Comparison of ENCODE assay signal across 14 cellular contexts in the genomic region with DNA sequence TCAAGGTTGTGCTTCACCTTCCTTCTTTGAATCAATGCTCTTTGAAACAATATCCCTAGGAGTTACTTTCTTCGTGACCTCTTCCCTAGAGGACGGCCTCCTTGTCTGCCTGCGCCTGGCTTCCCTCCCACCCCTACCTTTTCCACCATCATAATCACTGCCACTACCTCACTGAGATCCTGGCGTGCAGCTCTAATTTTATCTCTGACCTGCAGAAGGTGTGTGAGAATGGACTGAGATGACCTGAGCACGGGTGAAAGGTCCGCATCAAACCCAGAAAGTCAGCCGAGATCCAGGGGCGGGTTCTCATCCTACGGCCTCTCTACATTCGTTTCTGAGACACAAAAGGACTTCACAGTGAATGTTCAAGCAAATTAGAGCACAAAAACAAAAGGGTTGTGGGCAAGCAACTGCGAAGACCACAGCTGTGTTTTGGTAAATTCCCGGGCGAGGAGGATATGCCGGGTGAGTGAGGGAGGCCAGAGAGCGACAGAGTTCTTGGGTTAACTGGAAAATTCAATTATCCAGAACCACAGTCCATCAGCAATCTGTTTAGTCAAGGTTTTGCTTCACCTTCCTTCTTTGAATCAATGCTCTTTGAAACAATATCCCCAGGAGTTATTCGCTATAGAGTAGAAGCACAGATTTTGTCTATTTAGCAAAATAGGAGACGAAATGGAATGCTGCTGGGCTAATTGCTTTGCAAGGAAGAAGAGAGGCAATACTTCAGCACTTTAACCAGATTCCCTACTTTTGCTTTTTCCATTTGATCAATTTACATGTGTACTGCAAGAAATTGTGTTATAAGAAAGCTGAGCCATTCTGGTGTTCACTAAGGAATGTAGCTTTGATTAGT.
"Had no signal": no experiment of that assay in that cellular context is flagged by ENCODE, and none has a peak within 500 bp of the region (broad histone marks: within the 10 kb centered on the region; RNA-seq: fewer than 3 reads in every experiment).

No MANE protein-coding gene starts in this region.

- DNase-seq: activated CD4-positive, alpha-beta T cell treated with anti-CD3 and anti-CD28 coated beads for 1 hour; activated naive CD4-positive, alpha-beta T cell; effector CD8-positive, alpha-beta T cell; left ventricle myocardium superior; stimulated activated CD4-positive, alpha-beta T cell treated with anti-CD3 and anti-CD28 coated beads, Interleukin-4, amount 100 ng/mL, for 24 hours; stimulated activated naive CD8-positive, alpha-beta T cell treated with anti-CD3 and anti-CD28 coated beads, Interleukin-15, amount 100 ng/mL, for 72 hours; T-helper 9 cell had no signal

- H3K4me1 Mint-ChIP-seq: stimulated activated naive CD8-positive, alpha-beta T cell treated with anti-CD3 and anti-CD28 coated beads, Interleukin-15, amount 100 ng/mL, for 72 hours had no signal

- H3K36me3 ChIP-seq: ascending aorta, cardiac muscle cell, gastroesophageal sphincter, thoracic aorta had no signal

- H3K4me3 Mint-ChIP-seq: activated CD4-positive, alpha-beta memory T cell treated with anti-CD3 and anti-CD28 coated beads for 36 hours; activated T-cell treated with anti-CD3 and anti-CD28 coated beads, Interleukin-2, amount 50 U/mL, for 72 hours; stimulated activated naive CD8-positive, alpha-beta T cell treated with anti-CD3 and anti-CD28 coated beads, Interleukin-15, amount 100 ng/mL, for 72 hours had no signal

- H3K9me3 ChIP-seq: ascending aorta, gastroesophageal sphincter, thoracic aorta had no signal

- H3K4me1 ChIP-seq: gastroesophageal sphincter had no signal

- H3K27ac ChIP-seq: ascending aorta, cardiac muscle cell, coronary artery, gastroesophageal sphincter, thoracic aorta had no signal

- H3K27ac Mint-ChIP-seq: activated CD4-positive, alpha-beta memory T cell treated with anti-CD3 and anti-CD28 coated beads for 36 hours; activated T-cell treated with anti-CD3 and anti-CD28 coated beads, Interleukin-2, amount 50 U/mL, for 72 hours had no signal

- H3K36me3 Mint-ChIP-seq: activated CD4-positive, alpha-beta memory T cell treated with anti-CD3 and anti-CD28 coated beads for 36 hours had no signal

- H3K4me3 ChIP-seq: ascending aorta, cardiac muscle cell, coronary artery, gastroesophageal sphincter, thoracic aorta had no signal

- H3K27me3 ChIP-seq: ascending aorta, cardiac muscle cell had no signal

- H3K9me3 Mint-ChIP-seq: activated CD4-positive, alpha-beta memory T cell treated with anti-CD3 and anti-CD28 coated beads for 36 hours; activated T-cell treated with anti-CD3 and anti-CD28 coated beads, Interleukin-2, amount 50 U/mL, for 72 hours; stimulated activated naive CD8-positive, alpha-beta T cell treated with anti-CD3 and anti-CD28 coated beads, Interleukin-15, amount 100 ng/mL, for 72 hours had no signal
